ENCODE assay signal across 1 cellular context in genomic region chr17:32482568-32483320, GRCh38.
TF ChIP-seq lines count a peak whose summit lies in the region.

No MANE protein-coding gene starts in this region.

TF ChIP-seq in HepG2, 621 proteins besides CTCF, POLR2A, EP300 and RAD21:
- TF ChIP-seq ZBED4 (CRISPR knock-in tag; IDR thresholded peaks at IDR 0.05; ENCODE audit: borderline replicate concordance) = no peak
- peak; percentile 32; the same call in 1 of the 2 replicates for TF ChIP-seq POLR2G (IDR thresholded peaks at IDR 0.05; ENCODE audit: low read depth, low read length)
- peak; percentile 56; the same call in 1 of the 2 replicates for TF ChIP-seq ZBTB33 (CRISPR knock-in tag; IDR thresholded peaks at IDR 0.05)
